In the genomic region with DNA sequence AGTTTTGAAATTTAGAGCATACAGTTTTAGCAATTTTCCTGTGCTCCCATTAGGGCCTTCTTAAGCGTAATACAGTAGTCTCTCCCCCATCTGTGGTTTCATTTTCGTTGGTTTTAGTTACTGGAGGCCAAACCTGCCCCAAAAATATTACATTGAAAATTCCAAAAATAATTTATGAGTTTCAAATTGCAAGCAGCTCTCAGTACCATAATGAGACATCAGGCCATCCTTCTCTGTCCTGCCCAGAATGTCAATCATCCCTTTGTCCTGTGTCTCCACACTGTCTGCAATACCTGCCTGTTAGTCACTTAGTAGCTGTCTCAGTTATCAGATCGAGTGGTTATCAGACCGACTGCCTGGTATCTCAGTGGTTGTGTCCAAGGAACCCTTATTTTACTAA, we compare ENCODE assay signal across 1 cellular context.
TF ChIP-seq lines count a peak whose summit lies in the region.

No MANE protein-coding gene starts in this region.

TF ChIP-seq in WTC11, 78 proteins besides CTCF, POLR2A, EP300 and RAD21 (continued from another document):
- TF ChIP-seq, protein P1, sequence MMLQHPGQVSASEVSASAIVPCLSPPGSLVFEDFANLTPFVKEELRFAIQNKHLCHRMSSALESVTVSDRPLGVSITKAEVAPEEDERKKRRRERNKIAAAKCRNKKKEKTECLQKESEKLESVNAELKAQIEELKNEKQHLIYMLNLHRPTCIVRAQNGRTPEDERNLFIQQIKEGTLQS (CRISPR knock-in tag; conservative IDR thresholded peaks at IDR 0.05): no peak
- no peak for TF ChIP-seq SMAD4 (CRISPR knock-in tag; IDR thresholded peaks at IDR 0.05)
- TF ChIP-seq, protein P2, sequence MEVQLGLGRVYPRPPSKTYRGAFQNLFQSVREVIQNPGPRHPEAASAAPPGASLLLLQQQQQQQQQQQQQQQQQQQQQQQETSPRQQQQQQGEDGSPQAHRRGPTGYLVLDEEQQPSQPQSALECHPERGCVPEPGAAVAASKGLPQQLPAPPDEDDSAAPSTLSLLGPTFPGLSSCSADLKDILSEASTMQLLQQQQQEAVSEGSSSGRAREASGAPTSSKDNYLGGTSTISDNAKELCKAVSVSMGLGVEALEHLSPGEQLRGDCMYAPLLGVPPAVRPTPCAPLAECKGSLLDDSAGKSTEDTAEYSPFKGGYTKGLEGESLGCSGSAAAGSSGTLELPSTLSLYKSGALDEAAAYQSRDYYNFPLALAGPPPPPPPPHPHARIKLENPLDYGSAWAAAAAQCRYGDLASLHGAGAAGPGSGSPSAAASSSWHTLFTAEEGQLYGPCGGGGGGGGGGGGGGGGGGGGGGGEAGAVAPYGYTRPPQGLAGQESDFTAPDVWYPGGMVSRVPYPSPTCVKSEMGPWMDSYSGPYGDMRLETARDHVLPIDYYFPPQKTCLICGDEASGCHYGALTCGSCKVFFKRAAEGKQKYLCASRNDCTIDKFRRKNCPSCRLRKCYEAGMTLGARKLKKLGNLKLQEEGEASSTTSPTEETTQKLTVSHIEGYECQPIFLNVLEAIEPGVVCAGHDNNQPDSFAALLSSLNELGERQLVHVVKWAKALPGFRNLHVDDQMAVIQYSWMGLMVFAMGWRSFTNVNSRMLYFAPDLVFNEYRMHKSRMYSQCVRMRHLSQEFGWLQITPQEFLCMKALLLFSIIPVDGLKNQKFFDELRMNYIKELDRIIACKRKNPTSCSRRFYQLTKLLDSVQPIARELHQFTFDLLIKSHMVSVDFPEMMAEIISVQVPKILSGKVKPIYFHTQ (CRISPR knock-in tag; IDR thresholded peaks at IDR 0.05): no peak
TF ChIP-seq in WTC11: peak in this region for 0.
